ENCODE assay signal across 1 cellular context in genomic region chr17:7572588-7573323, GRCh38.
TF ChIP-seq lines count a peak whose summit lies in the region.

No MANE protein-coding gene starts in this region.

TF ChIP-seq in HEK293, 187 proteins besides CTCF, POLR2A, EP300 and RAD21 (continued from another document and continues in another):
- TF ChIP-seq ZNF112 (tag by site-specific recombination; IDR thresholded peaks at IDR 0.05) (no peak), ZNF639 (tag by site-specific recombination; IDR thresholded peaks at IDR 0.05) (peak; percentile 23; the same call in 1 of the 2 replicates), BCL11B (tag by site-specific recombination; IDR thresholded peaks at IDR 0.05; ENCODE audit: low read depth) (no peak), ZNF585B (tag by site-specific recombination; IDR thresholded peaks at IDR 0.05) (peak; percentile 4; the same call in 1 of the 2 replicates), ZNF2 (tag by site-specific recombination; IDR thresholded peaks at IDR 0.05) (no peak), KLF9 (tag by site-specific recombination; IDR thresholded peaks at IDR 0.05; ENCODE audit: low read depth) (no peak; the same call in 1 of the 2 replicates), ZNF146 (tag by site-specific recombination; IDR thresholded peaks at IDR 0.05) (0 out of 2 replicates have a peak, but pooled peaks have one; percentile 13), MZF1 (tag by site-specific recombination; IDR thresholded peaks at IDR 0.05; ENCODE audit: borderline replicate concordance) (no peak), ZNF626 (tag by site-specific recombination; IDR thresholded peaks at IDR 0.05) (no peak), ZNF155 (tag by site-specific recombination; IDR thresholded peaks at IDR 0.05) (no peak), GFI1B (tag by site-specific recombination; IDR thresholded peaks at IDR 0.05) (no peak), SP3 (tag by site-specific recombination; IDR thresholded peaks at IDR 0.05) (peak; percentile 94), ZNF785 (tag by site-specific recombination; IDR thresholded peaks at IDR 0.05) (no peak), ZBTB11 (tag by site-specific recombination; conservative IDR thresholded peaks at IDR 0.05; ENCODE audit: low read depth) (no peak), OSR2 (tag by site-specific recombination; IDR thresholded peaks at IDR 0.05) (no peak; the same call in 1 of the 2 replicates), ZNF701 (tag by site-specific recombination; IDR thresholded peaks at IDR 0.05) (no peak), ZIC2 (tag by site-specific recombination; IDR thresholded peaks at IDR 0.05) (no peak), HOXC10 (CRISPR knock-in tag; IDR thresholded peaks at IDR 0.05) (0 out of 2 replicates have a peak, but pooled peaks have one; percentile 37), ZBTB7A (tag by site-specific recombination; IDR thresholded peaks at IDR 0.05; ENCODE audit: low read depth) (peak; percentile 29; the same call in 1 of the 2 replicates), ZSCAN16 (tag by site-specific recombination; IDR thresholded peaks at IDR 0.05) (peak; percentile 77; the same call in 1 of the 2 replicates), YY1 (tag by site-specific recombination; IDR thresholded peaks at IDR 0.05) (peak; percentile 60; the same call in 1 of the 2 replicates), BCL6B (tag by site-specific recombination; IDR thresholded peaks at IDR 0.05) (no peak), ZNF221 (tag by site-specific recombination; IDR thresholded peaks at IDR 0.05; ENCODE audit: borderline replicate concordance) (no peak), HOXD13 (CRISPR knock-in tag; IDR thresholded peaks at IDR 0.05; ENCODE audit: borderline replicate concordance) (no peak), ZSCAN23 (tag by site-specific recombination; IDR thresholded peaks at IDR 0.05) (no peak), YY2 (tag by site-specific recombination; IDR thresholded peaks at IDR 0.05) (peak; percentile 9), ZNF404 (tag by site-specific recombination; IDR thresholded peaks at IDR 0.05) (no peak), ZNF174 (tag by site-specific recombination; IDR thresholded peaks at IDR 0.05) (no peak), ZNF792 (tag by site-specific recombination; IDR thresholded peaks at IDR 0.05) (no peak), ZNF26 (tag by site-specific recombination; IDR thresholded peaks at IDR 0.05) (no peak), ATF2 (tag by site-specific recombination; IDR thresholded peaks at IDR 0.05; ENCODE audit: low read depth) (no peak), ZNF132 (tag by site-specific recombination; IDR thresholded peaks at IDR 0.05; ENCODE audit: borderline replicate concordance) (no peak), ZNF76 (tag by site-specific recombination; IDR thresholded peaks at IDR 0.05; ENCODE audit: borderline replicate concordance, low read depth) (no peak), SALL2 (tag by site-specific recombination; IDR thresholded peaks at IDR 0.05; ENCODE audit: borderline replicate concordance) (no peak), ZBTB21 (tag by site-specific recombination; IDR thresholded peaks at IDR 0.05) (peak; percentile 92), ZNF184 (tag by site-specific recombination; IDR thresholded peaks at IDR 0.05) (no peak), ZNF624 (tag by site-specific recombination; IDR thresholded peaks at IDR 0.05) (0 out of 2 replicates have a peak, but pooled peaks have one; percentile 69), PRDM2 (tag by site-specific recombination; IDR thresholded peaks at IDR 0.05; ENCODE audit: borderline replicate concordance) (0 out of 2 replicates have a peak, but pooled peaks have one; percentile 17), ZNF335 (tag by site-specific recombination; conservative IDR thresholded peaks at IDR 0.05) (no peak), ZNF324 (tag by site-specific recombination; IDR thresholded peaks at IDR 0.05) (peak; percentile 56; the same call in 1 of the 2 replicates), ZNF148 (tag by site-specific recombination; IDR thresholded peaks at IDR 0.05; ENCODE audit: borderline replicate concordance) (no peak), ZNF311 (tag by site-specific recombination; IDR thresholded peaks at IDR 0.05; ENCODE audit: borderline replicate concordance) (no peak), ZNF121 (tag by site-specific recombination; IDR thresholded peaks at IDR 0.05) (no peak), SP2 (tag by site-specific recombination; IDR thresholded peaks at IDR 0.05) (peak; percentile 97), TRIM28 (IDR thresholded peaks at IDR 0.05; ENCODE audit: borderline replicate concordance, low read length) (no peak), ZNF23 (tag by site-specific recombination; IDR thresholded peaks at IDR 0.05; ENCODE audit: borderline replicate concordance) (no peak)
